ENCODE assay signal across 8 cellular contexts in genomic region chr12:56631790-56632700, GRCh38. TPM values are rescaled to one million over a fixed set of nuclear protein-coding genes. Genes with fewer than 3 reads are reported as not detected.
A peak's percentile ranks its signal among the peaks of the same experiment; 100 is the strongest.
DNase-seq lines count a peak whose midpoint lies in the region; ATAC-seq and TF ChIP-seq lines count a peak whose summit lies in the region.

No MANE protein-coding gene starts in this region.

- intact Hi-C loops in CD4-positive, alpha-beta memory T cell (cut with micrococcal nuclease): loop anchor here (10.0 kb wide), 2 partner anchors 603 to 807 kb away; partner anchors contain the start of gene DNAJC14

- no peaks in the 10 kb centered on the region for H3K36me3 ChIP-seq in CD4-positive, alpha-beta memory T cell (ENCODE audit: insufficient read depth, low read length)
- no peaks in the 10 kb centered on the region for H3K36me3 ChIP-seq in mucosa of stomach (ENCODE audit: control insufficient read depth, insufficient read depth, low read length)
- H3K36me3 ChIP-seq in stomach smooth muscle (ENCODE audit: control insufficient read depth in 2 of 2, insufficient read depth in 2 of 2, low read length in 2 of 2): peaks cover 0 to under 1% of the 10 kb centered on the region in 2 donors

- peak overlapping the region; percentile 67 to 99 (median 92) for H3K4me3 Mint-ChIP-seq in CD4-positive, alpha-beta memory T cell

- H3K27me3 Mint-ChIP-seq in CD4-positive, alpha-beta memory T cell: no peaks in the 10 kb centered on the region

- H3K9me3 ChIP-seq in CD4-positive, alpha-beta memory T cell (ENCODE audit: control insufficient read depth in 1 of 2, low read length in 2 of 2): no peaks in the 10 kb centered on the region
- H3K9me3 ChIP-seq in mucosa of stomach (ENCODE audit: control insufficient read depth, low read length): no peaks in the 10 kb centered on the region
- H3K9me3 ChIP-seq in stomach smooth muscle (ENCODE audit: control insufficient read depth in 2 of 2, low read length in 2 of 2): no peaks in the 10 kb centered on the region

- DNase-seq in CD4-positive, alpha-beta memory T cell: peak in 4 of 5 donors; percentile 22 to 61 (median 28)
- DNase-seq in NCI-H526 (lab: John Stamatoyannopoulos, UW): peak; percentile 15 to 77
- DNase-seq in activated T-cell treated with anti-CD3 and anti-CD28 coated beads for 4 hours: peak; percentile 60
- peak; percentile 74 for DNase-seq in epithelial cell of esophagus (ENCODE audit: low read depth)
- no peak for DNase-seq in NCI-H187 treated with DMSO at 0.1 percent for 48 hours (lab: John Stamatoyannopoulos, UW)

- peak overlapping the region in 1 of 2 donors; percentile 17 for H3K4me3 ChIP-seq in CD4-positive, alpha-beta memory T cell (ENCODE audit: low read length in 2 of 2)
- peak overlapping the region; percentile 97 for H3K4me3 ChIP-seq in epithelial cell of esophagus (ENCODE audit: low read length)
- no peak overlapping the region for H3K4me3 ChIP-seq in mucosa of stomach (ENCODE audit: low read length)
- H3K4me3 ChIP-seq in stomach smooth muscle (ENCODE audit: low read length in 2 of 2): peak overlapping the region; percentile 45 to 88

- peaks cover 40 to 88% (median 61%) of the 10 kb centered on the region in 4 donors for H3K4me1 Mint-ChIP-seq in CD4-positive, alpha-beta memory T cell

- H3K27ac Mint-ChIP-seq in CD4-positive, alpha-beta memory T cell: peak overlapping the region in 6 of 7 donors; percentile 52 to 99 (median 90)

- ATAC-seq in GM21723 (IDR thresholded peaks at IDR 0.05; ENCODE audit: unreplicated experiment): peak; percentile 18

- H3K9me3 Mint-ChIP-seq in CD4-positive, alpha-beta memory T cell: peaks cover 0 to 2% (median 0%) of the 10 kb centered on the region in 8 donors

- POLR2A ChIA-PET in CD4-positive, alpha-beta memory T cell (lab: Charles Lee; ENCODE audit: partially characterized antibody): interaction anchor here (0.6 to 10.0 kb wide), 5 partner anchors 11 to 398 kb away, joined by 3 to 210 read pairs (median 4); partner anchors contain the start of genes ATP5F1B and PTGES3

- H3K27ac ChIP-seq in CD4-positive, alpha-beta memory T cell (ENCODE audit: low read depth, low read length): peak overlapping the region; percentile 47
- H3K27ac ChIP-seq in stomach smooth muscle (ENCODE audit: low read length): peak overlapping the region; percentile 31

- no peak for TF ChIP-seq CTCF in epithelial cell of esophagus (IDR thresholded peaks at IDR 0.05; ENCODE audit: insufficient read depth, low read depth, low read length, missing control alignments)

- CTCF ChIA-PET in CD4-positive, alpha-beta memory T cell (lab: Charles Lee; ENCODE audit: partially characterized antibody): no interaction called here

- H3K27me3 ChIP-seq in CD4-positive, alpha-beta memory T cell (ENCODE audit: insufficient read depth, low read length): no peaks in the 10 kb centered on the region
- H3K27me3 ChIP-seq in mucosa of stomach (ENCODE audit: control insufficient read depth, insufficient read depth, low read length): no peaks in the 10 kb centered on the region
- no peaks in the 10 kb centered on the region for H3K27me3 ChIP-seq in stomach smooth muscle (ENCODE audit: control insufficient read depth in 1 of 2, insufficient read depth in 2 of 2, low read length in 2 of 2)

- H3K4me1 ChIP-seq in CD4-positive, alpha-beta memory T cell (ENCODE audit: insufficient read depth, low read length): peaks cover 73% of the 10 kb centered on the region
- H3K4me1 ChIP-seq in mucosa of stomach (ENCODE audit: control insufficient read depth, insufficient read depth, low read length) (peaks cover 50% of the 10 kb centered on the region), stomach smooth muscle (ENCODE audit: control insufficient read depth, insufficient read depth, low read length) (peaks cover 59% of the 10 kb centered on the region)

- H3K9ac ChIP-seq in mucosa of stomach (ENCODE audit: low read length) (peak overlapping the region; percentile 32), stomach smooth muscle (ENCODE audit: low read length in 2 of 2) (peak overlapping the region; percentile 35 to 36)

- H3K36me3 Mint-ChIP-seq in CD4-positive, alpha-beta memory T cell: peaks cover 0 to 30% of the 10 kb centered on the region in 2 donors

RNA-seq across cellular contexts. Expression of gene BAZ2A, which starts 1.9 kb away (rescaled TPM):
- 100 to 1,000 TPM; 206 to 212 TPM for total RNA-seq in CD4-positive, alpha-beta memory T cell
- 10 to 100 TPM in 1 of 2 donors, 1 to 10 TPM in 1; 3.8 to 36.6 TPM for polyA plus RNA-seq in CD4-positive, alpha-beta memory T cell

RNA-seq across cellular contexts. Expression of gene ATP5F1B, which starts 13.7 kb away (rescaled TPM):
- 100 to 1,000 TPM; 243 to 256 TPM for total RNA-seq in CD4-positive, alpha-beta memory T cell
- polyA plus RNA-seq in CD4-positive, alpha-beta memory T cell: 1,000 to 10,000 TPM in 1 of 2 donors, 100 to 1,000 TPM in 1; 771 to 1,156 TPM

RNA-seq across cellular contexts. Expression of gene PTGES3, which starts 56.0 kb away (rescaled TPM):
- 100 to 1,000 TPM; 191 to 195 TPM for total RNA-seq in CD4-positive, alpha-beta memory T cell
- polyA plus RNA-seq in CD4-positive, alpha-beta memory T cell: 100 to 1,000 TPM; 261 to 353 TPM
